Comparison of ENCODE assay signal across 8 cellular contexts in genomic region chr7:157397751-157398691, GRCh38.
DNase-seq lines count a peak whose midpoint lies in the region; ATAC-seq and TF ChIP-seq lines count a peak whose summit lies in the region.

No MANE protein-coding gene starts in this region.

- in situ Hi-C loops in transverse colon (cut with MboI; ENCODE audit: low pct_ligation_motif_present in 1 of 4, low pct_unique_long_range_greater_than_20kb in 1 of 4, low sequenced_read_pairs in 3 of 4), result no loop called here

- H3K4me3 ChIP-seq in GM12875 (ENCODE audit: low read depth, low read length) (no peak overlapping the region), body of pancreas (no peak overlapping the region), transverse colon (no peak overlapping the region)

- H3K36me3 ChIP-seq in body of pancreas (replicated peaks in 1 of 2; ENCODE audit: insufficient read depth in 1 of 2, low read depth in 2 of 2) (peaks cover 0 to 2% of the 10 kb centered on the region in 2 donors), transverse colon (peaks cover 0 to 12% (median 0%) of the 10 kb centered on the region in 4 donors)

- no peak for TF ChIP-seq POLR2A in body of pancreas (IDR thresholded peaks at IDR 0.05)
- TF ChIP-seq POLR2A in transverse colon (IDR thresholded peaks at IDR 0.05), result no peak

- ATAC-seq in body of pancreas (peak; percentile 57), HG03135 (IDR thresholded peaks at IDR 0.05; ENCODE audit: unreplicated experiment) (no peak), GM21529 (IDR thresholded peaks at IDR 0.05; ENCODE audit: unreplicated experiment) (no peak)

- intact Hi-C loops in body of pancreas (cut with DNase I) (no loop called here), transverse colon (cut with DNase I; ENCODE audit: low total_unique reads) (no loop called here)

- H3K4me1 ChIP-seq in body of pancreas (peaks cover 12% of the 10 kb centered on the region), transverse colon (peaks cover 0 to 25% (median 11%) of the 10 kb centered on the region in 4 donors)

- DNase-seq in AG20443 (ENCODE audit: low spot score), result peak; percentile 88
- DNase-seq in NCI-H510A (lab: John Stamatoyannopoulos, UW), result peak; percentile 49
- peak in 3 of 4 donors; percentile 31 to 32 (median 31) for DNase-seq in body of pancreas
- peak; percentile 76 for DNase-seq in kidney glomerular epithelial cell (lab: John Stamatoyannopoulos, UW)
- DNase-seq in transverse colon, result peak; percentile 25

- H3K27me3 ChIP-seq in body of pancreas (no peaks in the 10 kb centered on the region), transverse colon (no peaks in the 10 kb centered on the region)

- H3K9me3 ChIP-seq in body of pancreas, result no peaks in the 10 kb centered on the region
- H3K9me3 ChIP-seq in transverse colon, result no peaks in the 10 kb centered on the region

- H3K27ac ChIP-seq in body of pancreas (peak overlapping the region in 3 of 4 donors; percentile 14 to 71 (median 63)), transverse colon (peak overlapping the region; percentile 6 to 64 (median 40))

- TF ChIP-seq EP300 in transverse colon (IDR thresholded peaks at IDR 0.05; ENCODE audit: low read depth), result no peak

- 52% methylated on average over 20 to 23 of the region's 23 CpGs for WGBS in body of pancreas, 2 donors
- WGBS in transverse colon (ENCODE audit: low coverage in 1 of 2), 2 donors, result 62 to 67% methylated on average over 8 to 23 of the region's 23 CpGs

- TF ChIP-seq CTCF in GM12875 (IDR thresholded peaks at IDR 0.05; ENCODE audit: borderline replicate concordance, insufficient read depth, low read depth, low read length), result 0 out of 2 replicates have a peak, but pooled peaks have one; percentile 35
- TF ChIP-seq CTCF in body of pancreas (IDR thresholded peaks at IDR 0.05), result peak in 2 of 7 experiments; percentile 12
- TF ChIP-seq CTCF in transverse colon (IDR thresholded peaks at IDR 0.05), result peak in 2 of 5 experiments; percentile 20 to 23

Comparison
In these comparisons a context has a peak if more than half of its experiments do, and no peak if none do; other contexts are left out.
1. DNase-seq: peak in every context shown above with its lines; median percentile 88 in AG20443; 76 in kidney glomerular epithelial cell; 49 in NCI-H510A; 31 in body of pancreas; 25 in transverse colon.